In the genomic region with DNA sequence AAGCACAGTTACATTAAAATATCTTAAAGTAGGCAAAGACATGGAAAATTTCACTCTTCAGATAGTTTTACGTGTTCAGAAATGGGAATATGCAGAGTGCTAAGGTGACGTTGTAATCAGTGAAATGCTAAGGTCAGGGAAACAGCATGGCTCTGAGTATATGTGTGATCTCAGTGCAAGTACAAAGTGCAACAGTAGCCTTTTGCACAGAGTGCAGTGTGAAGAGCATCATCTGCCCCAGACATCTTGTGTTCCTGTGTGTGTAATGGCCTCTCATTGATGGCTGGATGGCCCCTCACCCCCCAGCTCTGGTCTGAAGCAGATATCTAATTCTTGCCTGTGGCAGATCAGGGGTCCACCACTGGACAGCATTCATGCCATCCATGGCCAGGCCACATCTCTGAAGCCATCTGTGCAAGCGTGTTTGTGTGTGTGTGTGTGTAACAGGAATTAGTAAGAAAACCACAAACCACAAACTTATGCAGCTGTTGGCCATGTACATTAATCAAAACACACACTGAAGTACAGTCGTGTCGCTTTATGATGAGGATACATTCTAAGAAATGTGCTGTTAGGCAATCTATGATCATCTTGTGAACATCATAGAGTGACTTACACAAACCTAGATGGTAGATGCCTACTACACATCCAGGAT, we compare ENCODE assay signal across 1 cellular context.
TF ChIP-seq lines count a peak whose summit lies in the region.

No MANE protein-coding gene starts in this region.

TF ChIP-seq in HepG2, 621 proteins besides CTCF, POLR2A, EP300 and RAD21 (continued from another document and continues in another):
- TF ChIP-seq ZBTB14 (CRISPR knock-in tag; IDR thresholded peaks at IDR 0.05) (no peak), SNAPC2 (CRISPR knock-in tag; IDR thresholded peaks at IDR 0.05) (no peak), REL (CRISPR knock-in tag; conservative IDR thresholded peaks at IDR 0.05) (no peak), SALL1 (CRISPR knock-in tag; IDR thresholded peaks at IDR 0.05) (peak; percentile 84), FOXK1 (CRISPR knock-in tag; IDR thresholded peaks at IDR 0.05; ENCODE audit: borderline replicate concordance, low read depth) (0 out of 2 replicates have a peak, but pooled peaks have one; percentile 31), ZNF883 (CRISPR knock-in tag; IDR thresholded peaks at IDR 0.05; ENCODE audit: not compliant biosample characterization) (peak; percentile 59), ZNF598 (CRISPR knock-in tag; IDR thresholded peaks at IDR 0.05; ENCODE audit: borderline replicate concordance) (peak; percentile 31; the same call in 1 of the 2 replicates), ZNF225 (CRISPR knock-in tag; IDR thresholded peaks at IDR 0.05) (no peak), KDM1A (CRISPR knock-in tag; IDR thresholded peaks at IDR 0.05) (no peak), ZNF761 (CRISPR knock-in tag; conservative IDR thresholded peaks at IDR 0.05) (no peak), TRIM22 (IDR thresholded peaks at IDR 0.05) (no peak), TBX3 (IDR thresholded peaks at IDR 0.05; ENCODE audit: borderline replicate concordance) (no peak), ZNF710 (CRISPR knock-in tag; IDR thresholded peaks at IDR 0.05; ENCODE audit: borderline replicate concordance) (peak; percentile 70; the same call in 1 of the 2 replicates), FOXJ3 (CRISPR knock-in tag; IDR thresholded peaks at IDR 0.05; ENCODE audit: borderline replicate concordance) (no peak), ZNF205 (CRISPR knock-in tag; IDR thresholded peaks at IDR 0.05) (0 out of 2 replicates have a peak, but pooled peaks have one; percentile 49), SSRP1 (CRISPR knock-in tag; IDR thresholded peaks at IDR 0.05) (no peak), CREM (IDR thresholded peaks at IDR 0.05) (peak; percentile 26; the same call in 1 of the 2 replicates), CREM (CRISPR knock-in tag; IDR thresholded peaks at IDR 0.05) (no peak), ZNF703 (CRISPR knock-in tag; IDR thresholded peaks at IDR 0.05; ENCODE audit: borderline replicate concordance) (no peak), SAFB2 (CRISPR knock-in tag; IDR thresholded peaks at IDR 0.05; ENCODE audit: borderline replicate concordance, low read depth) (no peak), POLR2AphosphoS2 (IDR thresholded peaks at IDR 0.05; ENCODE audit: low read depth, low read length) (no peak), ZBTB21 (CRISPR knock-in tag; IDR thresholded peaks at IDR 0.05) (peak; percentile 37; the same call in 1 of the 2 replicates), NFE2L1 (CRISPR knock-in tag; IDR thresholded peaks at IDR 0.05; ENCODE audit: borderline replicate concordance) (no peak), ZFY (CRISPR knock-in tag; IDR thresholded peaks at IDR 0.05) (no peak), CBX1 (IDR thresholded peaks at IDR 0.05; ENCODE audit: low read depth) (no peak), EZH2 (conservative IDR thresholded peaks at IDR 0.05; ENCODE audit: low read depth, low read length) (no peak), PRDM10 (CRISPR knock-in tag; IDR thresholded peaks at IDR 0.05; ENCODE audit: low read depth) (no peak), ZNF234 (CRISPR knock-in tag; conservative IDR thresholded peaks at IDR 0.05) (no peak), ZNF776 (CRISPR knock-in tag; IDR thresholded peaks at IDR 0.05) (no peak), ZNF550 (CRISPR knock-in tag; IDR thresholded peaks at IDR 0.05; ENCODE audit: borderline replicate concordance) (no peak), AKNA (CRISPR knock-in tag; IDR thresholded peaks at IDR 0.05; ENCODE audit: borderline replicate concordance) (no peak), NRL (CRISPR knock-in tag; IDR thresholded peaks at IDR 0.05; ENCODE audit: borderline replicate concordance) (no peak), SKI (IDR thresholded peaks at IDR 0.05; ENCODE audit: partially characterized antibody) (no peak), SP2 (CRISPR knock-in tag; IDR thresholded peaks at IDR 0.05) (no peak), MIXL1 (CRISPR knock-in tag; IDR thresholded peaks at IDR 0.05) (no peak), TMF1 (CRISPR knock-in tag; IDR thresholded peaks at IDR 0.05; ENCODE audit: low read depth) (no peak), ELF3 (CRISPR knock-in tag; IDR thresholded peaks at IDR 0.05) (peak; percentile 72), GATAD1 (CRISPR knock-in tag; IDR thresholded peaks at IDR 0.05) (no peak), ATF7 (IDR thresholded peaks at IDR 0.05) (no peak), ATF7 (CRISPR knock-in tag; IDR thresholded peaks at IDR 0.05) (no peak), JUN (CRISPR knock-in tag; IDR thresholded peaks at IDR 0.05) (no peak; the same call in 1 of the 2 replicates)
- TF ChIP-seq, protein P1, sequence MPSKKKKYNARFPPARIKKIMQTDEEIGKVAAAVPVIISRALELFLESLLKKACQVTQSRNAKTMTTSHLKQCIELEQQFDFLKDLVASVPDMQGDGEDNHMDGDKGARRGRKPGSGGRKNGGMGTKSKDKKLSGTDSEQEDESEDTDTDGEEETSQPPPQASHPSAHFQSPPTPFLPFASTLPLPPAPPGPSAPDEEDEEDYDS (CRISPR knock-in tag; IDR thresholded peaks at IDR 0.05), result no peak
- TF ChIP-seq, protein P2, sequence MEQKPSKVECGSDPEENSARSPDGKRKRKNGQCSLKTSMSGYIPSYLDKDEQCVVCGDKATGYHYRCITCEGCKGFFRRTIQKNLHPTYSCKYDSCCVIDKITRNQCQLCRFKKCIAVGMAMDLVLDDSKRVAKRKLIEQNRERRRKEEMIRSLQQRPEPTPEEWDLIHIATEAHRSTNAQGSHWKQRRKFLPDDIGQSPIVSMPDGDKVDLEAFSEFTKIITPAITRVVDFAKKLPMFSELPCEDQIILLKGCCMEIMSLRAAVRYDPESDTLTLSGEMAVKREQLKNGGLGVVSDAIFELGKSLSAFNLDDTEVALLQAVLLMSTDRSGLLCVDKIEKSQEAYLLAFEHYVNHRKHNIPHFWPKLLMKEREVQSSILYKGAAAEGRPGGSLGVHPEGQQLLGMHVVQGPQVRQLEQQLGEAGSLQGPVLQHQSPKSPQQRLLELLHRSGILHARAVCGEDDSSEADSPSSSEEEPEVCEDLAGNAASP (CRISPR knock-in tag; IDR thresholded peaks at IDR 0.05; ENCODE audit: borderline replicate concordance), result 0 out of 2 replicates have a peak, but pooled peaks have one; percentile 34
- TF ChIP-seq, protein P3, sequence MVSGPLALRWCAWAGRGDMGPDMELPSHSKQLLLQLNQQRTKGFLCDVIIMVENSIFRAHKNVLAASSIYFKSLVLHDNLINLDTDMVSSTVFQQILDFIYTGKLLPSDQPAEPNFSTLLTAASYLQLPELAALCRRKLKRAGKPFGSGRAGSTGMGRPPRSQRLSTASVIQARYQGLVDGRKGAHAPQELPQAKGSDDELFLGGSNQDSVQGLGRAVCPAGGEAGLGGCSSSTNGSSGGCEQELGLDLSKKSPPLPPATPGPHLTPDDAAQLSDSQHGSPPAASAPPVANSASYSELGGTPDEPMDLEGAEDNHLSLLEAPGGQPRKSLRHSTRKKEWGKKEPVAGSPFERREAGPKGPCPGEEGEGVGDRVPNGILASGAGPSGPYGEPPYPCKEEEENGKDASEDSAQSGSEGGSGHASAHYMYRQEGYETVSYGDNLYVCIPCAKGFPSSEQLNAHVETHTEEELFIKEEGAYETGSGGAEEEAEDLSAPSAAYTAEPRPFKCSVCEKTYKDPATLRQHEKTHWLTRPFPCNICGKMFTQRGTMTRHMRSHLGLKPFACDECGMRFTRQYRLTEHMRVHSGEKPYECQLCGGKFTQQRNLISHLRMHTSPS (CRISPR knock-in tag; IDR thresholded peaks at IDR 0.05; ENCODE audit: low read depth), result no peak
